In genomic region chr3:105334138-105334882, GRCh38 we compare ENCODE assay signal across 12 cellular contexts. TPM values are rescaled to one million over a fixed set of nuclear protein-coding genes. Genes with fewer than 3 reads are reported as not detected.
DNase-seq lines count a peak whose midpoint lies in the region; ATAC-seq and TF ChIP-seq lines count a peak whose summit lies in the region.
"Had no signal": no experiment of that assay in that cellular context is flagged by ENCODE, and none has a peak within 500 bp of the region (broad histone marks: within the 10 kb centered on the region; RNA-seq: fewer than 3 reads in every experiment).

No MANE protein-coding gene starts in this region.

- TF ChIP-seq CTCF in AG10803 (conservative IDR thresholded peaks at IDR 0.05; ENCODE audit: low read length) (no peak), WTC11 (IDR thresholded peaks at IDR 0.05) (no peak), testis (IDR thresholded peaks at IDR 0.05) (no peak)

- no peaks in the 10 kb centered on the region for H3K27me3 ChIP-seq in testis
- H3K27me3 ChIP-seq: BLaER1 treated with 17β-estradiol and CSF1 and Interleukin-3, amounts not matched to agents 10 nM and 100 nM; cardiac muscle cell had no signal

- H3K4me1 ChIP-seq in testis = no peaks in the 10 kb centered on the region

- no peaks in the 10 kb centered on the region for H3K9me3 ChIP-seq in testis

- intact Hi-C loops in testis (cut with DNase I; ENCODE audit: low total_unique reads) = no loop called here

- no peak overlapping the region for H3K27ac ChIP-seq in caudate nucleus (ENCODE audit: low read depth, low read length)
- H3K27ac ChIP-seq in testis = no peak overlapping the region
- H3K27ac ChIP-seq: cardiac muscle cell had no signal

- H3K27ac Mint-ChIP-seq in WTC11 = peak overlapping the region; percentile 34; the same call in 1 of the 2 replicates

- H3K27me3 Mint-ChIP-seq in WTC11 (ENCODE audit: low read depth) = no peaks in the 10 kb centered on the region

- ATAC-seq in GM21367 (IDR thresholded peaks at IDR 0.05; ENCODE audit: unreplicated experiment) = peak; percentile 58
- peak; percentile 59 for ATAC-seq in HG03103 (IDR thresholded peaks at IDR 0.05; ENCODE audit: low read depth, unreplicated experiment)
- no peak for ATAC-seq in WTC11
- ATAC-seq: Panc1 had no signal

- WGBS in testis, 2 donors = 81 to 86% methylated on average over 1 of the region's 1 CpG

- TF ChIP-seq POLR2A in testis (IDR thresholded peaks at IDR 0.05) = no peak

- CTCF ChIA-PET in WTC11 (lab: Charles Lee) = interaction anchor here (1.0 kb wide), 1 partner anchor 1080 kb away, joined by 3 read pairs; no protein-coding TSS in a partner anchor

- no peak overlapping the region for H3K4me3 ChIP-seq in AG10803 (ENCODE audit: low read length)
- no peak overlapping the region for H3K4me3 ChIP-seq in testis
- H3K4me3 ChIP-seq: BLaER1 treated with 17β-estradiol and CSF1 and Interleukin-3, amounts not matched to agents 10 nM and 100 nM; cardiac muscle cell had no signal

- no peaks in the 10 kb centered on the region for H3K36me3 ChIP-seq in testis (ENCODE audit: low read depth, missing control alignments)
- H3K36me3 ChIP-seq: BLaER1 treated with 17β-estradiol and CSF1 and Interleukin-3, amounts not matched to agents 10 nM and 100 nM; cardiac muscle cell had no signal

- DNase-seq in AG10803 (ENCODE audit: low read depth) (peak; percentile 53), WTC11 (ENCODE audit: low spot score) (no peak), GF-D8 (lab: John Stamatoyannopoulos, UW) (no peak), caudate nucleus (lab: John Stamatoyannopoulos, UW) (no peak), testis (no peak), DMS79 treated with DMSO at 0.1 percent for 48 hours (lab: John Stamatoyannopoulos, UW) (no peak)

- peaks cover 20% of the 10 kb centered on the region for H3K9me3 Mint-ChIP-seq in WTC11

- H3K4me3 Mint-ChIP-seq in WTC11 = no peak overlapping the region
- H3K4me3 Mint-ChIP-seq: neural crest cell had no signal

- H3K4me1 Mint-ChIP-seq in WTC11 = peaks cover 11% of the 10 kb centered on the region
- H3K4me1 Mint-ChIP-seq: neural crest cell had no signal

- POLR2A ChIA-PET in WTC11 (lab: Charles Lee) = no interaction called here

- peaks cover 14% of the 10 kb centered on the region for H3K36me3 Mint-ChIP-seq in WTC11

TF ChIP-seq in WTC11, 78 proteins besides CTCF, POLR2A, EP300 and RAD21:
- no peak for TF ChIP-seq FOXK1 (CRISPR knock-in tag; IDR thresholded peaks at IDR 0.05)
- no peak for TF ChIP-seq JUN (CRISPR knock-in tag; IDR thresholded peaks at IDR 0.05)
- no peak for TF ChIP-seq NR1H2 (CRISPR knock-in tag; IDR thresholded peaks at IDR 0.05)
- no peak for TF ChIP-seq FOXP1 (CRISPR knock-in tag; IDR thresholded peaks at IDR 0.05; ENCODE audit: borderline replicate concordance)
- no peak for TF ChIP-seq MXD4 (CRISPR knock-in tag; IDR thresholded peaks at IDR 0.05; ENCODE audit: borderline replicate concordance)
- no peak for TF ChIP-seq RELA (CRISPR knock-in tag; IDR thresholded peaks at IDR 0.05; ENCODE audit: borderline replicate concordance)
- TF ChIP-seq ZNF671 (CRISPR knock-in tag; IDR thresholded peaks at IDR 0.05) = no peak
- no peak for TF ChIP-seq ZBTB21 (CRISPR knock-in tag; IDR thresholded peaks at IDR 0.05; ENCODE audit: borderline replicate concordance)
- no peak for TF ChIP-seq RORB (CRISPR knock-in tag; IDR thresholded peaks at IDR 0.05)
- no peak for TF ChIP-seq TP53 (CRISPR knock-in tag; IDR thresholded peaks at IDR 0.05)
- TF ChIP-seq ZMAT4 (CRISPR knock-in tag; IDR thresholded peaks at IDR 0.05) = no peak
- TF ChIP-seq SOX15 (CRISPR knock-in tag; IDR thresholded peaks at IDR 0.05) = no peak
- TF ChIP-seq ZNF121 (CRISPR knock-in tag; IDR thresholded peaks at IDR 0.05) = no peak
- TF ChIP-seq, protein P1, sequence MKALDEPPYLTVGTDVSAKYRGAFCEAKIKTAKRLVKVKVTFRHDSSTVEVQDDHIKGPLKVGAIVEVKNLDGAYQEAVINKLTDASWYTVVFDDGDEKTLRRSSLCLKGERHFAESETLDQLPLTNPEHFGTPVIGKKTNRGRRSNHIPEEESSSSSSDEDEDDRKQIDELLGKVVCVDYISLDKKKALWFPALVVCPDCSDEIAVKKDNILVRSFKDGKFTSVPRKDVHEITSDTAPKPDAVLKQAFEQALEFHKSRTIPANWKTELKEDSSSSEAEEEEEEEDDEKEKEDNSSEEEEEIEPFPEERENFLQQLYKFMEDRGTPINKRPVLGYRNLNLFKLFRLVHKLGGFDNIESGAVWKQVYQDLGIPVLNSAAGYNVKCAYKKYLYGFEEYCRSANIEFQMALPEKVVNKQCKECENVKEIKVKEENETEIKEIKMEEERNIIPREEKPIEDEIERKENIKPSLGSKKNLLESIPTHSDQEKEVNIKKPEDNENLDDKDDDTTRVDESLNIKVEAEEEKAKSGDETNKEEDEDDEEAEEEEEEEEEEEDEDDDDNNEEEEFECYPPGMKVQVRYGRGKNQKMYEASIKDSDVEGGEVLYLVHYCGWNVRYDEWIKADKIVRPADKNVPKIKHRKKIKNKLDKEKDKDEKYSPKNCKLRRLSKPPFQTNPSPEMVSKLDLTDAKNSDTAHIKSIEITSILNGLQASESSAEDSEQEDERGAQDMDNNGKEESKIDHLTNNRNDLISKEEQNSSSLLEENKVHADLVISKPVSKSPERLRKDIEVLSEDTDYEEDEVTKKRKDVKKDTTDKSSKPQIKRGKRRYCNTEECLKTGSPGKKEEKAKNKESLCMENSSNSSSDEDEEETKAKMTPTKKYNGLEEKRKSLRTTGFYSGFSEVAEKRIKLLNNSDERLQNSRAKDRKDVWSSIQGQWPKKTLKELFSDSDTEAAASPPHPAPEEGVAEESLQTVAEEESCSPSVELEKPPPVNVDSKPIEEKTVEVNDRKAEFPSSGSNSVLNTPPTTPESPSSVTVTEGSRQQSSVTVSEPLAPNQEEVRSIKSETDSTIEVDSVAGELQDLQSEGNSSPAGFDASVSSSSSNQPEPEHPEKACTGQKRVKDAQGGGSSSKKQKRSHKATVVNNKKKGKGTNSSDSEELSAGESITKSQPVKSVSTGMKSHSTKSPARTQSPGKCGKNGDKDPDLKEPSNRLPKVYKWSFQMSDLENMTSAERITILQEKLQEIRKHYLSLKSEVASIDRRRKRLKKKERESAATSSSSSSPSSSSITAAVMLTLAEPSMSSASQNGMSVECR (CRISPR knock-in tag; IDR thresholded peaks at IDR 0.05; ENCODE audit: borderline replicate concordance) = no peak
- TF ChIP-seq ATF1 (CRISPR knock-in tag; IDR thresholded peaks at IDR 0.05) = no peak
- no peak for TF ChIP-seq SP1 (CRISPR knock-in tag; conservative IDR thresholded peaks at IDR 0.05)
- TF ChIP-seq FOXP4 (CRISPR knock-in tag; IDR thresholded peaks at IDR 0.05) = no peak

RNA-seq across cellular contexts. Expression of gene ALCAM, which starts 32.4 kb away (rescaled TPM):
- total RNA-seq in WTC11 (2021) = 24.0 to 30.7 TPM (median 25.0 TPM) in 3 replicates
- total RNA-seq in testis = 1 to 10 TPM; 8.3 to 8.7 TPM
- polyA plus RNA-seq in testis (ENCODE audit: insufficient read depth, low read depth, low replicate concordance) = 9.0 TPM
